ENCODE assay signal across 8 cellular contexts in genomic region chr5:177516601-177517568, GRCh38. TPM values are rescaled to one million over a fixed set of nuclear protein-coding genes. Genes with fewer than 3 reads are reported as not detected.
A peak's percentile ranks its signal among the peaks of the same experiment; 100 is the strongest.
DNase-seq lines count a peak whose midpoint lies in the region; ATAC-seq and TF ChIP-seq lines count a peak whose summit lies in the region.

DDX41 (minus strand) TSS chr5:177516961; CDS start chr5:177516945, 16 bp downstream.

- intact Hi-C loops in left lung (cut with DNase I), result no loop called here

- peaks cover 0 to 67% of the 10 kb centered on the region in 2 donors for H3K36me3 ChIP-seq in left lung

- H3K4me1 ChIP-seq in left lung, result peaks cover 9 to 34% of the 10 kb centered on the region in 2 donors

- H3K27me3 ChIP-seq in left lung, result no peaks in the 10 kb centered on the region

- peak within 1 kb of the TSS; percentile 76 to 86 for H3K27ac ChIP-seq in left lung

- peak within 1 kb of the TSS; percentile 98 for H3K4me3 ChIP-seq in left lung

- DNase-seq in CD1c-positive myeloid dendritic cell (ENCODE audit: extremely low spot score) (peak; percentile 98), NCI-H82 (lab: John Stamatoyannopoulos, UW) (peak; percentile 98), dermis blood vessel endothelial cell (peak; percentile 99), left lung (peak; percentile 97)
- DNase-seq in activated CD4-positive, alpha-beta T cell treated with anti-CD3 and anti-CD28 coated beads, Interleukin-2, amount 50 U/mL, for 48 hours, result peak; percentile 95 to 97
- DNase-seq in stimulated activated CD4-positive, alpha-beta T cell treated with anti-CD3 and anti-CD28 coated beads, Interleukin-2, amount 100 ng/mL, for 48 hours, result peak; percentile 94 to 95

- ATAC-seq in GM19372 (IDR thresholded peaks at IDR 0.05; ENCODE audit: low read depth, unreplicated experiment) (peak; percentile 71), HG03558 (IDR thresholded peaks at IDR 0.05; ENCODE audit: extremely low read depth, unreplicated experiment) (peak; percentile 79), left lung (peak; percentile 92)

- TF ChIP-seq CTCF in left lung (IDR thresholded peaks at IDR 0.05), result no peak

- no peaks in the 10 kb centered on the region for H3K9me3 ChIP-seq in left lung

RNA-seq across cellular contexts. Expression of gene DDX41, which starts in this region (rescaled TPM):
- total RNA-seq in dermis blood vessel endothelial cell, result 68.2 and 98.8 TPM in 2 replicates
- 10 to 100 TPM; 65.9 to 86.7 TPM for total RNA-seq in left lung

Comparison
In these comparisons a context has a peak if more than half of its experiments do, and no peak if none do; other contexts are left out.
1. Peak in every context shown above with its lines: DNase-seq, ATAC-seq, H3K4me3 ChIP-seq and H3K27ac ChIP-seq.